In genomic region chr7:67440321-67440720, GRCh38 we compare ENCODE assay signal across 8 cellular contexts.
"Had no signal": no experiment of that assay in that cellular context is flagged by ENCODE, and none has a peak within 500 bp of the region (broad histone marks: within the 10 kb centered on the region; RNA-seq: fewer than 3 reads in every experiment).

No MANE protein-coding gene starts in this region.

- FAIRE-seq: K562 had no signal

- H3K9me3 ChIP-seq: HAP-1 had no signal

- H3K4me1 ChIP-seq: HAP-1 had no signal

- H3K27ac Mint-ChIP-seq: HFFc6 had no signal

- H3K9ac ChIP-seq: GM23248 had no signal

- DNase-seq: GM23248, GOT3, H7, HFFc6, IMR-90 had no signal

- H3K4me3 Mint-ChIP-seq: HFFc6 had no signal

- H3K4me3 ChIP-seq: GM23248, HAP-1, K562 had no signal

- H3K36me3 ChIP-seq: HAP-1 had no signal

- H2AFZ ChIP-seq: GM23248 had no signal

- H3K27ac ChIP-seq: GM23248, HL-60 had no signal
